Comparison of ENCODE assay signal across 1 cellular context in the genomic region with DNA sequence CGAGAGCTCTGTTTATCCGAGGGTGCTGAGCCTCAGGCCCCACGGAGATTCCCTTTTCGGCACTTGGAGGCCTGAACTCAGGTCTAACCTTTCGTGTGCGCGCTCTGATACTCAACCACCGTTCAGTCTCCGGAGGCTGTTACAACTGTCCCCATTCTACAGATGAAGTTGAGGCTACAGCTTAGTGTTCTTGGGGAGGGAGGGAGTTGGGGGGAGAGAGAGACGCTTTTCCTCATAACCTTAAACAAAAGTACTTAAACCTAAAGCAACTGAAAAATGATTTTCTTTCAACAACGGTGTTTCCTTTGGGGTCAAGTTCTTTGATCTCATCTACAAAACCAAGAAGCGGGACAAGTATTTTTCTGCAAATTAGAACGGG.
TF ChIP-seq lines count a peak whose summit lies in the region.

No MANE protein-coding gene starts in this region.

TF ChIP-seq in GM12878, 131 proteins besides CTCF, POLR2A, EP300 and RAD21 (continued from another document):
- no peak for TF ChIP-seq KAT2A (conservative IDR thresholded peaks at IDR 0.05; ENCODE audit: control insufficient read depth, low read depth, low read length)
- TF ChIP-seq RB1 (IDR thresholded peaks at IDR 0.05; ENCODE audit: borderline replicate concordance): no peak
- no peak for TF ChIP-seq IKZF2 (IDR thresholded peaks at IDR 0.05)
- TF ChIP-seq, protein P1, sequence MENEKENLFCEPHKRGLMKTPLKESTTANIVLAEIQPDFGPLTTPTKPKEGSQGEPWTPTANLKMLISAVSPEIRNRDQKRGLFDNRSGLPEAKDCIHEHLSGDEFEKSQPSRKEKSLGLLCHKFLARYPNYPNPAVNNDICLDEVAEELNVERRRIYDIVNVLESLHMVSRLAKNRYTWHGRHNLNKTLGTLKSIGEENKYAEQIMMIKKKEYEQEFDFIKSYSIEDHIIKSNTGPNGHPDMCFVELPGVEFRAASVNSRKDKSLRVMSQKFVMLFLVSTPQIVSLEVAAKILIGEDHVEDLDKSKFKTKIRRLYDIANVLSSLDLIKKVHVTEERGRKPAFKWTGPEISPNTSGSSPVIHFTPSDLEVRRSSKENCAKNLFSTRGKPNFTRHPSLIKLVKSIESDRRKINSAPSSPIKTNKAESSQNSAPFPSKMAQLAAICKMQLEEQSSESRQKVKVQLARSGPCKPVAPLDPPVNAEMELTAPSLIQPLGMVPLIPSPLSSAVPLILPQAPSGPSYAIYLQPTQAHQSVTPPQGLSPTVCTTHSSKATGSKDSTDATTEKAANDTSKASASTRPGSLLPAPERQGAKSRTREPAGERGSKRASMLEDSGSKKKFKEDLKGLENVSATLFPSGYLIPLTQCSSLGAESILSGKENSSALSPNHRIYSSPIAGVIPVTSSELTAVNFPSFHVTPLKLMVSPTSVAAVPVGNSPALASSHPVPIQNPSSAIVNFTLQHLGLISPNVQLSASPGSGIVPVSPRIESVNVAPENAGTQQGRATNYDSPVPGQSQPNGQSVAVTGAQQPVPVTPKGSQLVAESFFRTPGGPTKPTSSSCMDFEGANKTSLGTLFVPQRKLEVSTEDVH (IDR thresholded peaks at IDR 0.05; ENCODE audit: low read depth, partially characterized antibody): no peak
- TF ChIP-seq NR2F1 (conservative IDR thresholded peaks at IDR 0.05): no peak
- TF ChIP-seq, protein P2, sequence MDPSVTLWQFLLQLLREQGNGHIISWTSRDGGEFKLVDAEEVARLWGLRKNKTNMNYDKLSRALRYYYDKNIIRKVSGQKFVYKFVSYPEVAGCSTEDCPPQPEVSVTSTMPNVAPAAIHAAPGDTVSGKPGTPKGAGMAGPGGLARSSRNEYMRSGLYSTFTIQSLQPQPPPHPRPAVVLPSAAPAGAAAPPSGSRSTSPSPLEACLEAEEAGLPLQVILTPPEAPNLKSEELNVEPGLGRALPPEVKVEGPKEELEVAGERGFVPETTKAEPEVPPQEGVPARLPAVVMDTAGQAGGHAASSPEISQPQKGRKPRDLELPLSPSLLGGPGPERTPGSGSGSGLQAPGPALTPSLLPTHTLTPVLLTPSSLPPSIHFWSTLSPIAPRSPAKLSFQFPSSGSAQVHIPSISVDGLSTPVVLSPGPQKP (IDR thresholded peaks at IDR 0.05; ENCODE audit: low read depth, low read length): no peak
- TF ChIP-seq BRCA1 (IDR thresholded peaks at IDR 0.05; ENCODE audit: low read depth, low read length): no peak
- no peak; the same call in 1 of the 2 replicates for TF ChIP-seq RUNX3 (IDR thresholded peaks at IDR 0.05; ENCODE audit: low read length)
- no peak for TF ChIP-seq SMARCA5 (IDR thresholded peaks at IDR 0.05)
- no peak for TF ChIP-seq NBN (IDR thresholded peaks at IDR 0.05)
- no peak for TF ChIP-seq EZH2 (IDR thresholded peaks at IDR 0.05; ENCODE audit: borderline replicate concordance, control insufficient read depth, low read depth, low read length)
- TF ChIP-seq SRF (IDR thresholded peaks at IDR 0.05; ENCODE audit: low read depth in 2 of 2, low read length in 2 of 2): no peak
- TF ChIP-seq SMAD1 (IDR thresholded peaks at IDR 0.05; ENCODE audit: low read depth, partially characterized antibody): no peak
- no peak for TF ChIP-seq MEF2A (IDR thresholded peaks at IDR 0.05; ENCODE audit: insufficient read depth, low read depth, low read length)
- TF ChIP-seq RAD51 (IDR thresholded peaks at IDR 0.05): no peak
